8 cellular contexts compared by ENCODE assay signal in the genomic region with DNA sequence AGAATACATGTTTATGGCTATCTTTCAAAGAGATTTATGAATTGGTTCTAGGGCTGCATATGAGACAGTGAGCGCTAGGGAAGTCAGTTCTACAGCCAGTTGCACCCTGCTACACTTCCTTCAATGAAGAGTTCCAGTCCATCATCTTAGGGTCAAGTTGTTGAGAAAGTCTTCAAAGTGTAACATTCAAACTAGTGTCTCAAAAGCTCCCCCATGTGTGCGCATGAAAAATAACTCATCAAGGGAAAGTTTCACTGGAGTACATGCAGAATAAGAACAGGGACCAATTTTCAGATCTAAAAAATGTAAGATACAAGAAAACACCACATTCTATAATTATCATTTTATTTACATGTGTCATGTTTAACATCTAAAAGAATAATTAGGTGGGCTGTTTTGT.
DNase-seq lines count a peak whose midpoint lies in the region; ATAC-seq and TF ChIP-seq lines count a peak whose summit lies in the region.

No MANE protein-coding gene starts in this region.

- H3K27me3 Mint-ChIP-seq in brain: peaks cover 3% of the 10 kb centered on the region
- no peaks in the 10 kb centered on the region for H3K27me3 Mint-ChIP-seq in activated CD8-positive, alpha-beta memory T cell treated with anti-CD3 and anti-CD28 coated beads, Interleukin-2, amount 10 ng/mL, durations not matched to agents 7 days and 5 days

- H3K4me2 ChIP-seq in neural cell (ENCODE audit: low read length): no peak overlapping the region

- H2AFZ ChIP-seq in neural cell (ENCODE audit: low read depth, low read length): no peak overlapping the region

- no peak overlapping the region for H3K27ac ChIP-seq in neural cell (ENCODE audit: low read length)

- H3K9me3 Mint-ChIP-seq in brain: no peaks in the 10 kb centered on the region
- peaks cover 4% of the 10 kb centered on the region for H3K9me3 Mint-ChIP-seq in activated CD8-positive, alpha-beta memory T cell treated with anti-CD3 and anti-CD28 coated beads, Interleukin-2, amount 10 ng/mL, durations not matched to agents 7 days and 5 days (ENCODE audit: low read depth)

- H3K4me3 ChIP-seq in neural cell (ENCODE audit: low read length): no peak overlapping the region

- no peaks in the 10 kb centered on the region for H3K9me2 ChIP-seq in neural cell (ENCODE audit: insufficient read depth, low read length)

- H3F3A ChIP-seq in neural cell (ENCODE audit: insufficient read depth, low read length, poor library complexity, severe bottlenecking): no peaks in the 10 kb centered on the region

- H3K79me2 ChIP-seq in neural cell (replicated peaks; ENCODE audit: insufficient read depth, low read length): no peaks in the 10 kb centered on the region

- H3K4me3 Mint-ChIP-seq in brain: no peak overlapping the region
- H3K4me3 Mint-ChIP-seq in activated CD8-positive, alpha-beta memory T cell treated with anti-CD3 and anti-CD28 coated beads, Interleukin-2, amount 10 ng/mL, durations not matched to agents 7 days and 5 days: no peak overlapping the region

- no peak overlapping the region for H3K9ac ChIP-seq in neural cell (ENCODE audit: low read length)

- TF ChIP-seq EP300 in neural cell (conservative IDR thresholded peaks at IDR 0.05; ENCODE audit: poor library complexity, severe bottlenecking): no peak

- CTCF ChIA-PET in activated CD8-positive, alpha-beta memory T cell treated with anti-CD3 and anti-CD28 coated beads, Interleukin-2, amount 10 ng/mL, durations not matched to agents 7 days and 5 days (lab: Charles Lee): interaction anchor here (1.1 kb wide), 1 partner anchor 572 kb away, joined by 3 read pairs; no protein-coding TSS in a partner anchor

- peaks cover 25% of the 10 kb centered on the region for H3K4me1 Mint-ChIP-seq in brain
- H3K4me1 Mint-ChIP-seq in activated CD8-positive, alpha-beta memory T cell treated with anti-CD3 and anti-CD28 coated beads, Interleukin-2, amount 10 ng/mL, durations not matched to agents 7 days and 5 days: no peaks in the 10 kb centered on the region

- ATAC-seq in activated CD8-positive, alpha-beta memory T cell treated with anti-CD3 and anti-CD28 coated beads, Interleukin-2, amount 10 ng/mL, durations not matched to agents 7 days and 5 days: no peak

- H3K36me3 ChIP-seq in neural cell (ENCODE audit: insufficient read depth, low read length): no peaks in the 10 kb centered on the region

- H3K27me3 ChIP-seq in neural cell (ENCODE audit: insufficient read depth, low read depth, low read length): no peaks in the 10 kb centered on the region

- TF ChIP-seq CTCF in LNCAP (IDR thresholded peaks at IDR 0.05): peak; percentile 58
- TF ChIP-seq CTCF in brain (conservative IDR thresholded peaks at IDR 0.05): peak; percentile 70 to 71
- TF ChIP-seq CTCF in neural cell (IDR thresholded peaks at IDR 0.05; ENCODE audit: poor library complexity, severe bottlenecking): peak; percentile 74

- no peaks in the 10 kb centered on the region for H3K36me3 Mint-ChIP-seq in brain
- H3K36me3 Mint-ChIP-seq in activated CD8-positive, alpha-beta memory T cell treated with anti-CD3 and anti-CD28 coated beads, Interleukin-2, amount 10 ng/mL, durations not matched to agents 7 days and 5 days: no peaks in the 10 kb centered on the region

- no peaks in the 10 kb centered on the region for H4K20me1 ChIP-seq in neural cell (ENCODE audit: insufficient read depth)

- peak overlapping the region in 2 of 5 experiments; percentile 11 to 39 for H3K27ac Mint-ChIP-seq in brain
- no peak overlapping the region for H3K27ac Mint-ChIP-seq in activated CD8-positive, alpha-beta memory T cell treated with anti-CD3 and anti-CD28 coated beads, Interleukin-2, amount 10 ng/mL, durations not matched to agents 7 days and 5 days

- DNase-seq in NCI-H748 (lab: John Stamatoyannopoulos, UW; ENCODE audit: unreplicated experiment): peak; percentile 4
- DNase-seq in NCI-H748 treated with DMSO at 0.1 percent for 48 hours (lab: John Stamatoyannopoulos, UW): no peak
- DNase-seq in activated CD8-positive, alpha-beta memory T cell treated with anti-CD3 and anti-CD28 coated beads, Interleukin-2, amount 10 ng/mL, durations not matched to agents 7 days and 5 days: no peak
- DNase-seq in stimulated activated CD4-positive, alpha-beta T cell treated with anti-CD3 and anti-CD28 coated beads, Interleukin-2, amount 100 ng/mL, for 24 hours: no peak
- DNase-seq in effector CD4-positive, alpha-beta T cell: no peak

- TF ChIP-seq RAD21 in neural cell (conservative IDR thresholded peaks at IDR 0.05): peak; percentile 81

- no peaks in the 10 kb centered on the region for H3K9me3 ChIP-seq in neural cell (ENCODE audit: low read length)

TF ChIP-seq in neural cell, 6 proteins besides CTCF, POLR2A, EP300 and RAD21:
- TF ChIP-seq EZH2 (IDR thresholded peaks at IDR 0.05; ENCODE audit: borderline replicate concordance, insufficient read depth, low read length, poor library complexity, severe bottlenecking) (no peak), SMC3 (conservative IDR thresholded peaks at IDR 0.05; ENCODE audit: poor library complexity) (peak; percentile 90), TAF1 (IDR thresholded peaks at IDR 0.05; ENCODE audit: low read depth) (no peak), POLR2AphosphoS5 (IDR thresholded peaks at IDR 0.05) (no peak), MXI1 (conservative IDR thresholded peaks at IDR 0.05; ENCODE audit: poor library complexity, severe bottlenecking) (no peak)
- TF ChIP-seq, protein P1, sequence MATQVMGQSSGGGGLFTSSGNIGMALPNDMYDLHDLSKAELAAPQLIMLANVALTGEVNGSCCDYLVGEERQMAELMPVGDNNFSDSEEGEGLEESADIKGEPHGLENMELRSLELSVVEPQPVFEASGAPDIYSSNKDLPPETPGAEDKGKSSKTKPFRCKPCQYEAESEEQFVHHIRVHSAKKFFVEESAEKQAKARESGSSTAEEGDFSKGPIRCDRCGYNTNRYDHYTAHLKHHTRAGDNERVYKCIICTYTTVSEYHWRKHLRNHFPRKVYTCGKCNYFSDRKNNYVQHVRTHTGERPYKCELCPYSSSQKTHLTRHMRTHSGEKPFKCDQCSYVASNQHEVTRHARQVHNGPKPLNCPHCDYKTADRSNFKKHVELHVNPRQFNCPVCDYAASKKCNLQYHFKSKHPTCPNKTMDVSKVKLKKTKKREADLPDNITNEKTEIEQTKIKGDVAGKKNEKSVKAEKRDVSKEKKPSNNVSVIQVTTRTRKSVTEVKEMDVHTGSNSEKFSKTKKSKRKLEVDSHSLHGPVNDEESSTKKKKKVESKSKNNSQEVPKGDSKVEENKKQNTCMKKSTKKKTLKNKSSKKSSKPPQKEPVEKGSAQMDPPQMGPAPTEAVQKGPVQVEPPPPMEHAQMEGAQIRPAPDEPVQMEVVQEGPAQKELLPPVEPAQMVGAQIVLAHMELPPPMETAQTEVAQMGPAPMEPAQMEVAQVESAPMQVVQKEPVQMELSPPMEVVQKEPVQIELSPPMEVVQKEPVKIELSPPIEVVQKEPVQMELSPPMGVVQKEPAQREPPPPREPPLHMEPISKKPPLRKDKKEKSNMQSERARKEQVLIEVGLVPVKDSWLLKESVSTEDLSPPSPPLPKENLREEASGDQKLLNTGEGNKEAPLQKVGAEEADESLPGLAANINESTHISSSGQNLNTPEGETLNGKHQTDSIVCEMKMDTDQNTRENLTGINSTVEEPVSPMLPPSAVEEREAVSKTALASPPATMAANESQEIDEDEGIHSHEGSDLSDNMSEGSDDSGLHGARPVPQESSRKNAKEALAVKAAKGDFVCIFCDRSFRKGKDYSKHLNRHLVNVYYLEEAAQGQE (IDR thresholded peaks at IDR 0.05; ENCODE audit: borderline replicate concordance): no peak
